Comparison of ENCODE assay signal across 32 cellular contexts in genomic region chr13:60347174-60347573, GRCh38.
"Had no signal": no experiment of that assay in that cellular context is flagged by ENCODE, and none has a peak within 500 bp of the region (broad histone marks: within the 10 kb centered on the region; RNA-seq: fewer than 3 reads in every experiment).

No MANE protein-coding gene starts in this region.

- H3K4me3 ChIP-seq: adrenal gland, ascending aorta, coronary artery, dorsolateral prefrontal cortex, esophagus muscularis mucosa, gastrocnemius medialis, heart left ventricle had no signal

- DNase-seq: activated B cell treated with CpG ODN at 0.5 μM for 24 hours; activated CD4-positive, alpha-beta T cell treated with anti-CD3 and anti-CD28 coated beads for 48 hours; activated CD4-positive, alpha-beta T cell treated with anti-CD3 and anti-CD28 coated beads, Interleukin-2, amount 50 U/mL, for 1 hour; activated CD4-positive, alpha-beta T cell treated with anti-CD3 and anti-CD28 coated beads, Interleukin-2, amount 50 U/mL, for 48 hours; activated CD8-positive, alpha-beta memory T cell treated with anti-CD3 and anti-CD28 coated beads, Interleukin-2, amount 10 ng/mL, durations not matched to agents 7 days and 5 days; activated CD8-positive, alpha-beta memory T cell treated with anti-CD3 and anti-CD28 coated beads, Interleukin-2, amount 50 U/mL, for 4 hours; activated CD8-positive, alpha-beta T cell treated with anti-CD3 and anti-CD28 coated beads for 36 hours; activated effector memory CD4-positive, alpha-beta T cell treated with anti-CD3 and anti-CD28 coated beads, Interleukin-2, amount 50 U/mL, for 16 hours; activated naive CD4-positive, alpha-beta T cell treated with anti-CD3 and anti-CD28 coated beads for 36 hours; activated naive CD8-positive, alpha-beta T cell treated with anti-CD3 and anti-CD28 coated beads for 36 hours; activated naive CD8-positive, alpha-beta T cell treated with anti-CD3 and anti-CD28 coated beads, Interleukin-2, amount 50 U/mL, for 24 hours; activated T-cell treated with anti-CD3 and anti-CD28 coated beads, Interleukin-2, amount 50 U/mL, for 1 hour; activated T-cell treated with anti-CD3 and anti-CD28 coated beads, Interleukin-2, amount 50 U/mL, for 48 hours; adrenal gland; amygdala; brain microvascular endothelial cell; dorsolateral prefrontal cortex; effector memory CD4-positive, alpha-beta T cell; endodermal cell; foreskin keratinocyte; gastrocnemius medialis; glutamatergic neuron; heart left ventricle; hypothalamus; T-helper 17 cell; T1000; WERI-Rb-1 had no signal

- ATAC-seq: activated CD4-positive, CD25-positive, alpha-beta regulatory T cell treated with anti-CD3 and anti-CD28 coated beads, Interleukin-2, amount 50 U/mL, for 24 hours; activated CD8-positive, alpha-beta memory T cell treated with anti-CD3 and anti-CD28 coated beads, Interleukin-2, amount 10 ng/mL, durations not matched to agents 7 days and 5 days; activated CD8-positive, alpha-beta T cell treated with anti-CD3 and anti-CD28 coated beads for 36 hours; activated naive CD8-positive, alpha-beta T cell treated with anti-CD3 and anti-CD28 coated beads, Interleukin-2, amount 50 U/mL, for 24 hours; foreskin keratinocyte; gastrocnemius medialis; heart left ventricle; T-helper 17 cell had no signal

- FAIRE-seq: bronchial epithelial cell had no signal
